In genomic region chr14:105351920-105352871, GRCh38 we compare ENCODE assay signal across 8 cellular contexts. TPM values are rescaled to one million over a fixed set of nuclear protein-coding genes. Genes with fewer than 3 reads are reported as not detected.
DNase-seq lines count a peak whose midpoint lies in the region; ATAC-seq and TF ChIP-seq lines count a peak whose summit lies in the region.

No MANE protein-coding gene starts in this region.

- H4K8ac ChIP-seq in mesendoderm (ENCODE audit: low read depth, low read length), result no peak overlapping the region

- WGBS in mesendoderm (ENCODE audit: extremely low coverage, insufficient coverage, low lambda C conversion rate), result no CpG with 5 or more reads among the region's 27 CpGs

- H3K4me3 ChIP-seq in HUES48 (ENCODE audit: low read depth, low read length), result no peak overlapping the region
- H3K4me3 ChIP-seq in endocrine pancreas (ENCODE audit: control insufficient read depth, insufficient read depth, low read length), result no peak overlapping the region
- no peak overlapping the region for H3K4me3 ChIP-seq in mesendoderm (ENCODE audit: low read length)

- no peaks in the 10 kb centered on the region for H3K9me3 ChIP-seq in HUES48 (ENCODE audit: control insufficient read depth, insufficient read depth, low read length)
- no peaks in the 10 kb centered on the region for H3K9me3 ChIP-seq in endocrine pancreas (ENCODE audit: control insufficient read depth, low read length)

- H3K4me1 ChIP-seq in HUES48 (ENCODE audit: control insufficient read depth, insufficient read depth, low read length) (peaks cover 5% of the 10 kb centered on the region), endocrine pancreas (ENCODE audit: control insufficient read depth, insufficient read depth, low read length) (no peaks in the 10 kb centered on the region), mesendoderm (ENCODE audit: control insufficient read depth, low read depth, low read length) (no peaks in the 10 kb centered on the region)

- H2AK5ac ChIP-seq in mesendoderm (ENCODE audit: low read length), result no peak overlapping the region

- H3K9ac ChIP-seq in HUES48 (ENCODE audit: low read depth, low read length) (no peak overlapping the region), endocrine pancreas (ENCODE audit: control insufficient read depth, insufficient read depth, low read length) (peak overlapping the region; percentile 19), mesendoderm (ENCODE audit: low read length) (no peak overlapping the region)

- H3K27ac ChIP-seq in HUES48 (ENCODE audit: low read depth, low read length) (peak overlapping the region; percentile 35), mesendoderm (ENCODE audit: low read depth, low read length) (no peak overlapping the region)

- no peak overlapping the region for H3K18ac ChIP-seq in mesendoderm (ENCODE audit: low read length)

- no peaks in the 10 kb centered on the region for H3K27me3 ChIP-seq in HUES48 (ENCODE audit: control insufficient read depth, insufficient read depth, low read length)
- no peaks in the 10 kb centered on the region for H3K27me3 ChIP-seq in endocrine pancreas (ENCODE audit: control insufficient read depth, insufficient read depth, low read length)
- no peaks in the 10 kb centered on the region for H3K27me3 ChIP-seq in mesendoderm (ENCODE audit: insufficient read depth, low read length, poor library complexity)

- H3K4me2 ChIP-seq in mesendoderm (ENCODE audit: low read length), result no peak overlapping the region

- DNase-seq in NOMO-1 treated with dmso at 0.1 percent for 144 hours (lab: John Stamatoyannopoulos, UW; ENCODE audit: unreplicated experiment) (peak; percentile 64), mesendoderm (peak; percentile 93)
- peak; percentile 94 for DNase-seq in activated CD8-positive, alpha-beta memory T cell treated with anti-CD3 and anti-CD28 coated beads for 24 hours
- DNase-seq in stimulated activated CD8-positive, alpha-beta memory T cell treated with anti-CD3 and anti-CD28 coated beads, Interleukin-15, amount 100 ng/mL, for 48 hours (ENCODE audit: low read depth in 2 of 2), result peak; percentile 68 to 72

- no peaks in the 10 kb centered on the region for H3K79me2 ChIP-seq in mesendoderm (ENCODE audit: control insufficient read depth, insufficient read depth, low read length)

- H3K56ac ChIP-seq in mesendoderm (ENCODE audit: low read length), result no peak overlapping the region

- ATAC-seq in HG02588 (IDR thresholded peaks at IDR 0.05; ENCODE audit: unreplicated experiment), result no peak

- peaks cover 12% of the 10 kb centered on the region; the same call in 1 of the 2 replicates for H3K36me3 ChIP-seq in HUES48 (ENCODE audit: control insufficient read depth, insufficient read depth, low read length)
- no peaks in the 10 kb centered on the region for H3K36me3 ChIP-seq in endocrine pancreas (ENCODE audit: control insufficient read depth, insufficient read depth, low read length)
- H3K36me3 ChIP-seq in mesendoderm (ENCODE audit: control insufficient read depth, insufficient read depth, low read length), result no peaks in the 10 kb centered on the region

- no peak overlapping the region for H4K5ac ChIP-seq in mesendoderm (ENCODE audit: low read length)

- no peak overlapping the region for H2BK5ac ChIP-seq in mesendoderm (ENCODE audit: low read length)

- no peaks in the 10 kb centered on the region for H3K79me1 ChIP-seq in mesendoderm (ENCODE audit: low read length)

- peak; percentile 94 for TF ChIP-seq CTCF in GM12873 (IDR thresholded peaks at IDR 0.05; ENCODE audit: insufficient read depth, low read depth, low read length, missing control alignments)

- H3K4ac ChIP-seq in mesendoderm (ENCODE audit: low read depth, low read length), result no peak overlapping the region

- no peak overlapping the region for H2BK120ac ChIP-seq in mesendoderm (ENCODE audit: low read depth, low read length)

- H2BK15ac ChIP-seq in mesendoderm (replicated peaks; ENCODE audit: low read depth), result no peak overlapping the region

- no peak overlapping the region for H3K23ac ChIP-seq in mesendoderm (ENCODE audit: low read length)

RNA-seq across cellular contexts. Expression of gene PACS2, which starts 37.6 kb away (rescaled TPM):
- polyA plus RNA-seq in mesendoderm (2013, experiment 1 of 2), result 22.8 TPM
- polyA plus RNA-seq in mesendoderm (2013, experiment 2 of 2), result 23.4 TPM

RNA-seq across cellular contexts. Expression of gene TEX22, which starts 46.1 kb away (rescaled TPM):
- polyA plus RNA-seq in mesendoderm (2013, experiment 1 of 2), result 0.04 TPM
- polyA plus RNA-seq in mesendoderm (2013, experiment 2 of 2), result 0.04 TPM

RNA-seq across cellular contexts. Expression of gene BRF1, which starts 51.4 kb away (rescaled TPM):
- 7.2 TPM for polyA plus RNA-seq in mesendoderm (2013, experiment 1 of 2)
- 7.2 TPM for polyA plus RNA-seq in mesendoderm (2013, experiment 2 of 2)
